In the genomic region with DNA sequence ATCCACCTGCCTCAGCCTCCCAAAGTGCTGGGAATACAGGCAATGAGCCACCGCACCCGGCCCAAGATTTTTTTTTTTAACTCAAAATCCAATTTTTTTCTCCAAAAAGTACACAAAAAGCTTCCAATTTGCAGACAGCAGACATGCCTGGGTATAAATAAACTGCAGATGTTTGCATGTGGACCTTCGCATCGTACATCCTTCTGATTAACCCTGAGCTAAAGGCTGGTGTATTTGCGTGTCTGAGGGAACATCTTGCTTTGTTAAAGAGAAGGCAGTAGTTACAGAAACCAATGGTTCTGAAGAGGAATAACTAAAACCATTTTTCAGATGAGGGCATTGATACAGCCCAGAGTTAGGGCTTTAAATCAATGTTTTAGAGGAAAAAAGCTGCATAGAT, we compare ENCODE assay signal across 2 cellular contexts.
TF ChIP-seq lines count a peak whose summit lies in the region.

No MANE protein-coding gene starts in this region.

TF ChIP-seq in A549, 52 proteins besides CTCF, POLR2A, EP300 and RAD21:
- no peak for TF ChIP-seq KDM1A (IDR thresholded peaks at IDR 0.05; ENCODE audit: low read depth)
- TF ChIP-seq, protein P1, sequence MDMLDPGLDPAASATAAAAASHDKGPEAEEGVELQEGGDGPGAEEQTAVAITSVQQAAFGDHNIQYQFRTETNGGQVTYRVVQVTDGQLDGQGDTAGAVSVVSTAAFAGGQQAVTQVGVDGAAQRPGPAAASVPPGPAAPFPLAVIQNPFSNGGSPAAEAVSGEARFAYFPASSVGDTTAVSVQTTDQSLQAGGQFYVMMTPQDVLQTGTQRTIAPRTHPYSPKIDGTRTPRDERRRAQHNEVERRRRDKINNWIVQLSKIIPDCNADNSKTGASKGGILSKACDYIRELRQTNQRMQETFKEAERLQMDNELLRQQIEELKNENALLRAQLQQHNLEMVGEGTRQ (IDR thresholded peaks at IDR 0.05) = no peak
- no peak for TF ChIP-seq PHF8 (IDR thresholded peaks at IDR 0.05; ENCODE audit: borderline replicate concordance, low read depth)
- no peak for TF ChIP-seq CBX8 (IDR thresholded peaks at IDR 0.05)
- no peak for TF ChIP-seq SREBF2 (IDR thresholded peaks at IDR 0.05)
- TF ChIP-seq ZFP36 (IDR thresholded peaks at IDR 0.05; ENCODE audit: borderline replicate concordance, partially characterized antibody) = no peak

TF ChIP-seq in IMR-90, 13 proteins besides CTCF, POLR2A, EP300 and RAD21:
- TF ChIP-seq, protein P1 (IDR thresholded peaks at IDR 0.05; ENCODE audit: low read depth, low read length) = no peak
